8 cellular contexts compared by ENCODE assay signal in genomic region chr11:8913961-8914660, GRCh38. TPM values are rescaled to one million over a fixed set of nuclear protein-coding genes. Genes with fewer than 3 reads are reported as not detected.
DNase-seq lines count a peak whose midpoint lies in the region; ATAC-seq and TF ChIP-seq lines count a peak whose summit lies in the region.

No MANE protein-coding gene starts in this region.

- POLR2A ChIA-PET in activated CD4-positive, alpha-beta memory T cell treated with anti-CD3 and anti-CD28 coated beads for 36 hours (lab: Charles Lee), result interaction anchor here (2.0 kb wide), 1 partner anchor 50 kb away, joined by 9 read pairs; the partner anchor contains the start of gene TMEM9B
- POLR2A ChIA-PET in naive thymus-derived CD4-positive, alpha-beta T cell (lab: Charles Lee), result interaction anchor here (1.1 to 1.8 kb wide), 3 partner anchors 50 to 231 kb away, joined by 3 to 7 read pairs (median 5); partner anchors contain the start of genes RPL27A, TMEM9B and TRIM66

- H3K4me3 Mint-ChIP-seq in activated CD4-positive, alpha-beta memory T cell treated with anti-CD3 and anti-CD28 coated beads for 36 hours, result peak overlapping the region; percentile 64
- H3K4me3 Mint-ChIP-seq in naive thymus-derived CD4-positive, alpha-beta T cell, result peak overlapping the region; percentile 67 to 85 (median 81)

- peak in 3 of 5 donors; percentile 22 to 40 (median 28) for DNase-seq in heart left ventricle
- DNase-seq in Right ventricle myocardium inferior (ENCODE audit: missing footprints), result no peak
- DNase-seq in NCI-H187 treated with DMSO at 0.1 percent for 48 hours (lab: John Stamatoyannopoulos, UW), result peak; percentile 35
- DNase-seq in activated CD4-positive, alpha-beta memory T cell treated with anti-CD3 and anti-CD28 coated beads for 36 hours, result peak; percentile 53
- DNase-seq in effector CD4-positive, alpha-beta T cell, result peak; percentile 23
- DNase-seq in naive thymus-derived CD4-positive, alpha-beta T cell, result peak in 8 of 9 donors; percentile 32 to 54 (median 47)
- DNase-seq in transverse colon, result peak; percentile 22

- no peaks in the 10 kb centered on the region for H3K27me3 ChIP-seq in heart left ventricle
- H3K27me3 ChIP-seq in naive thymus-derived CD4-positive, alpha-beta T cell (ENCODE audit: control insufficient read depth in 2 of 2, insufficient read depth in 2 of 2, low read length in 2 of 2), result no peaks in the 10 kb centered on the region
- no peaks in the 10 kb centered on the region for H3K27me3 ChIP-seq in transverse colon

- intact Hi-C loops in heart left ventricle (cut with DNase I) (loop anchor here in 9 of 10 donors (2.0 to 10.0 kb wide), 10 partner anchors 42 to 232 kb away; partner anchors contain the start of genes TMEM9B (in 6 of the 9), RPL27A (in 3 of the 9) and TRIM66 (in 3 of the 9)), Right ventricle myocardium inferior (cut with DNase I) (loop anchor here (5.0 kb wide), 3 partner anchors 42 to 232 kb away; partner anchors contain the start of genes RPL27A, TMEM9B and TRIM66), transverse colon (cut with DNase I; ENCODE audit: low total_unique reads) (loop anchor here (5.0 kb wide), 1 partner anchor 48 kb away; the partner anchor contains the start of gene TMEM9B)
- intact Hi-C loops in activated CD4-positive, alpha-beta memory T cell treated with anti-CD3 and anti-CD28 coated beads for 36 hours (cut with micrococcal nuclease), result loop anchor here (1.0 to 5.0 kb wide), 7 partner anchors 45 to 593 kb away; no protein-coding TSS in a partner anchor
- intact Hi-C loops in naive thymus-derived CD4-positive, alpha-beta T cell (cut with micrococcal nuclease), result loop anchor here (1.0 to 10.0 kb wide), 12 partner anchors 42 to 698 kb away; partner anchors contain the start of genes NRIP3 (in 2 of the 2), IPO7 (in 1 of the 2), TMEM9B (in 1 of the 2) and ZNF143 (in 1 of the 2)

- in situ Hi-C loops in transverse colon (cut with MboI; ENCODE audit: low pct_ligation_motif_present in 1 of 4, low pct_unique_long_range_greater_than_20kb in 1 of 4, low sequenced_read_pairs in 3 of 4), result no loop called here

- H3K36me3 ChIP-seq in heart left ventricle (peaks cover 0 to 42% (median 31%) of the 10 kb centered on the region in 9 donors), transverse colon (peaks cover 0 to 2% (median 0%) of the 10 kb centered on the region in 4 donors)
- peaks cover 0 to 13% (median 0%) of the 10 kb centered on the region in 3 experiments for H3K36me3 ChIP-seq in naive thymus-derived CD4-positive, alpha-beta T cell (ENCODE audit: control insufficient read depth in 2 of 3, insufficient read depth in 3 of 3, low read length in 3 of 3)

- H3K4me1 Mint-ChIP-seq in activated CD4-positive, alpha-beta memory T cell treated with anti-CD3 and anti-CD28 coated beads for 36 hours (ENCODE audit: low read depth), result peaks cover 28% of the 10 kb centered on the region
- peaks cover 22 to 40% (median 38%) of the 10 kb centered on the region in 7 donors for H3K4me1 Mint-ChIP-seq in naive thymus-derived CD4-positive, alpha-beta T cell

- no peaks in the 10 kb centered on the region for H3K9me3 ChIP-seq in heart left ventricle
- H3K9me3 ChIP-seq in naive thymus-derived CD4-positive, alpha-beta T cell (ENCODE audit: control insufficient read depth in 2 of 3, low read length in 3 of 3), result no peaks in the 10 kb centered on the region
- no peaks in the 10 kb centered on the region for H3K9me3 ChIP-seq in transverse colon

- H3K9me3 Mint-ChIP-seq in activated CD4-positive, alpha-beta memory T cell treated with anti-CD3 and anti-CD28 coated beads for 36 hours, result no peaks in the 10 kb centered on the region
- no peaks in the 10 kb centered on the region for H3K9me3 Mint-ChIP-seq in naive thymus-derived CD4-positive, alpha-beta T cell

- ATAC-seq in heart left ventricle (peak in 1 of 4 donors; percentile 34), Right ventricle myocardium inferior (no peak), HG02973 (IDR thresholded peaks at IDR 0.05; ENCODE audit: unreplicated experiment) (no peak)
- peak; percentile 68 for ATAC-seq in naive thymus-derived CD4-positive, alpha-beta T cell

- TF ChIP-seq POLR2A in heart left ventricle (IDR thresholded peaks at IDR 0.05) (no peak), transverse colon (IDR thresholded peaks at IDR 0.05) (no peak)

- CTCF ChIA-PET in activated CD4-positive, alpha-beta memory T cell treated with anti-CD3 and anti-CD28 coated beads for 36 hours (lab: Charles Lee), result interaction anchor here (0.7 to 5.1 kb wide), 12 partner anchors 10 to 231 kb away, joined by 3 to 62 read pairs (median 6); partner anchors contain the start of genes RPL27A and TRIM66
- CTCF ChIA-PET in naive thymus-derived CD4-positive, alpha-beta T cell (lab: Charles Lee), result interaction anchor here (0.6 to 4.5 kb wide), 11 partner anchors 8 to 1501 kb away, joined by 3 to 31 read pairs (median 3); no protein-coding TSS in a partner anchor

- peak overlapping the region in 9 of 12 donors; percentile 3 to 39 (median 22) for H3K4me3 ChIP-seq in heart left ventricle
- H3K4me3 ChIP-seq in naive thymus-derived CD4-positive, alpha-beta T cell (ENCODE audit: low read length), result peak overlapping the region; percentile 5
- no peak overlapping the region for H3K4me3 ChIP-seq in transverse colon

- no peak for TF ChIP-seq EP300 in transverse colon (IDR thresholded peaks at IDR 0.05; ENCODE audit: low read depth)

- WGBS in heart left ventricle, 4 donors, result 8 to 16% (median 13%) methylated on average over 9 of the region's 9 CpGs
- WGBS in transverse colon (ENCODE audit: low coverage in 1 of 2), 2 donors, result 23 to 37% methylated on average over 5 to 9 of the region's 9 CpGs

- TF ChIP-seq CTCF in heart left ventricle (IDR thresholded peaks at IDR 0.05) (peak; percentile 25 to 69 (median 53)), transverse colon (IDR thresholded peaks at IDR 0.05) (peak; percentile 37 to 46 (median 40))

- H3K27ac Mint-ChIP-seq in activated CD4-positive, alpha-beta memory T cell treated with anti-CD3 and anti-CD28 coated beads for 36 hours, result peak overlapping the region; percentile 77
- peak overlapping the region; percentile 64 to 96 (median 92) for H3K27ac Mint-ChIP-seq in naive thymus-derived CD4-positive, alpha-beta T cell

- peaks cover 27% of the 10 kb centered on the region for H3K36me3 Mint-ChIP-seq in activated CD4-positive, alpha-beta memory T cell treated with anti-CD3 and anti-CD28 coated beads for 36 hours
- peaks cover 0 to 5% (median 4%) of the 10 kb centered on the region in 5 donors for H3K36me3 Mint-ChIP-seq in naive thymus-derived CD4-positive, alpha-beta T cell

- H3K27me3 Mint-ChIP-seq in activated CD4-positive, alpha-beta memory T cell treated with anti-CD3 and anti-CD28 coated beads for 36 hours, result no peaks in the 10 kb centered on the region
- peaks cover 0 to 11% (median 0%) of the 10 kb centered on the region in 5 donors for H3K27me3 Mint-ChIP-seq in naive thymus-derived CD4-positive, alpha-beta T cell

- H3K4me1 ChIP-seq in heart left ventricle, result peaks cover 0 to 56% (median 38%) of the 10 kb centered on the region in 12 donors
- peaks cover 0 to 4% of the 10 kb centered on the region in 2 donors for H3K4me1 ChIP-seq in naive thymus-derived CD4-positive, alpha-beta T cell (ENCODE audit: control insufficient read depth in 2 of 2, insufficient read depth in 2 of 2, low read length in 2 of 2)
- H3K4me1 ChIP-seq in transverse colon, result peaks cover 10 to 38% (median 29%) of the 10 kb centered on the region in 4 donors

- peak overlapping the region; percentile 2 to 81 (median 60) for H3K27ac ChIP-seq in heart left ventricle
- H3K27ac ChIP-seq in naive thymus-derived CD4-positive, alpha-beta T cell (ENCODE audit: low read depth, low read length), result peak overlapping the region; percentile 63
- H3K27ac ChIP-seq in transverse colon, result peak overlapping the region; percentile 56 to 81 (median 68)

RNA-seq across cellular contexts. Expression of gene AKIP1, which starts 3.1 kb away (rescaled TPM):
- total RNA-seq in heart left ventricle, result 10 to 100 TPM; 21.6 to 39.9 (median 27.4) TPM
- polyA plus RNA-seq in heart left ventricle, result 10 to 100 TPM; 17.7 to 31.1 TPM
- total RNA-seq in Right ventricle myocardium inferior, result 23.3 TPM
- 10 to 100 TPM; 37.9 to 39.9 TPM for total RNA-seq in activated CD4-positive, alpha-beta memory T cell treated with anti-CD3 and anti-CD28 coated beads for 36 hours
- 10 to 100 TPM in 3 of 5 experiments, 1 to 10 TPM in 2; 5.6 to 20.9 (median 11.2) TPM for total RNA-seq in naive thymus-derived CD4-positive, alpha-beta T cell
- 1 to 10 TPM; 8.1 to 9.9 TPM for polyA plus RNA-seq in naive thymus-derived CD4-positive, alpha-beta T cell
- 10 to 100 TPM in 2 of 4 donors, 1 to 10 TPM in 2; 5.2 to 21.2 (median 11.0) TPM for total RNA-seq in transverse colon

RNA-seq across cellular contexts. Expression of gene C11orf16, which starts 18.6 kb away (rescaled TPM):
- total RNA-seq in heart left ventricle (not detected), Right ventricle myocardium inferior (not detected), transverse colon (not detected)
- not detected for polyA plus RNA-seq in heart left ventricle
- not detected for total RNA-seq in activated CD4-positive, alpha-beta memory T cell treated with anti-CD3 and anti-CD28 coated beads for 36 hours
- not detected for total RNA-seq in naive thymus-derived CD4-positive, alpha-beta T cell
- polyA plus RNA-seq in naive thymus-derived CD4-positive, alpha-beta T cell, result not detected

RNA-seq across cellular contexts. Expression of gene ASCL3, which starts 28.7 kb away (rescaled TPM):
- total RNA-seq in heart left ventricle (not detected), Right ventricle myocardium inferior (not detected), transverse colon (not detected)
- polyA plus RNA-seq in heart left ventricle, result not detected
- total RNA-seq in activated CD4-positive, alpha-beta memory T cell treated with anti-CD3 and anti-CD28 coated beads for 36 hours, result not detected
- total RNA-seq in naive thymus-derived CD4-positive, alpha-beta T cell, result not detected
- not detected for polyA plus RNA-seq in naive thymus-derived CD4-positive, alpha-beta T cell

RNA-seq across cellular contexts. Expression of gene TMEM9B, which starts 50.1 kb away (rescaled TPM):
- total RNA-seq in heart left ventricle (10 to 100 TPM; 39.9 to 58.3 (median 46.5) TPM), Right ventricle myocardium inferior (46.1 TPM), transverse colon (10 to 100 TPM; 20.5 to 93.9 (median 58.5) TPM)
- polyA plus RNA-seq in heart left ventricle, result 10 to 100 TPM; 38.8 to 79.5 TPM
- 10 to 100 TPM; 17.5 to 19.1 TPM for total RNA-seq in activated CD4-positive, alpha-beta memory T cell treated with anti-CD3 and anti-CD28 coated beads for 36 hours
- total RNA-seq in naive thymus-derived CD4-positive, alpha-beta T cell, result 10 to 100 TPM; 16.2 to 33.6 (median 30.6) TPM
- 10 to 100 TPM; 62.1 to 83.0 TPM for polyA plus RNA-seq in naive thymus-derived CD4-positive, alpha-beta T cell

Comparison
In these comparisons a context has a peak if more than half of its experiments do, and no peak if none do; other contexts are left out.
1. H3K4me3 ChIP-seq: peak in heart left ventricle (9 of 12) and naive thymus-derived CD4-positive, alpha-beta T cell (single experiment); none in transverse colon (0 of 4).
2. Peak in every context shown above with its lines, with median percentiles within 50 percentile points of each other: H3K27ac ChIP-seq.